12 cellular contexts compared by ENCODE assay signal in the genomic region with DNA sequence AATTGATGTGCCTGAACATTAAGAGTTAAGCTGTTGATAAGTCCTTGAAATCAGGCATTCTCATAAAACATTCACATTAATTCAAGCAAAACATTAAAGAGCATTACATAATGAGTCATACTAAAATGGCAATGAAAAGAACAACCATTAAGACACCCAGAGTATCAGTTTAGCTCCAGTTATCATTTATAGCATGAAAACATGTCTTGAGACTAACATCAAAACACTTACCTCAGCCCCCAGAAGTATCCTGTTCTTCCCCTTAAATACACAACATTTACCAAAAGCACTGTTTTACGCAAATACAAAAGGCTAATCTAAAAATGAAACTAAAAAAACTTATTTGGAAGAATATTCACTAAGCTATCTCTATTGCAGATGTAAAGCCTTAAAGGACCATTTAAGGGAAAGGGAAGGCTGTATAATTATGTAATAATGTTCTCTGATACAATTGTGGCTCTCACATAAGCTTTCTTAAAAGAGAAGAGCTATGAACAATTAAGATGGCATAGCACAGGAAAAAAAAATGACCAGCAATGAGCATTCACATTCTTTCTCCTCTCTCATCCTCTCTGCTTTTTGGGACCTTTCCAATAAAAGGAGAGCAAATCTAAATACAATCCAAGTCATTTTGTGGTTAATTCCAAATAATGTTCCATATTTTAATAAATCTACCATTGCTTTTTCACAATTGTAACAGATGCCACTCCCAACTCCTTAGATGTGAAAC. TPM values are rescaled to one million over a fixed set of nuclear protein-coding genes. Genes with fewer than 3 reads are reported as not detected.
DNase-seq lines count a peak whose midpoint lies in the region; ATAC-seq and TF ChIP-seq lines count a peak whose summit lies in the region.
"Had no signal": no experiment of that assay in that cellular context is flagged by ENCODE, and none has a peak within 500 bp of the region (broad histone marks: within the 10 kb centered on the region; RNA-seq: fewer than 3 reads in every experiment).

No MANE protein-coding gene starts in this region.

- no peaks in the 10 kb centered on the region for H3K36me3 Mint-ChIP-seq in nephron (ENCODE audit: low read depth)

- no peaks in the 10 kb centered on the region for H3K36me3 ChIP-seq in mesendoderm (ENCODE audit: control insufficient read depth, insufficient read depth, low read length)
- H3K36me3 ChIP-seq: lower lobe of right lung, tibial artery had no signal

- no peaks in the 10 kb centered on the region for H3K27me3 ChIP-seq in mesendoderm (ENCODE audit: insufficient read depth, low read length, poor library complexity)
- H3K27me3 ChIP-seq: tibial artery had no signal

- H3K4me1 ChIP-seq in mesendoderm (ENCODE audit: control insufficient read depth, low read depth, low read length): no peaks in the 10 kb centered on the region
- H3K4me1 ChIP-seq: lower lobe of right lung had no signal

- WGBS in mesendoderm (ENCODE audit: extremely low coverage, insufficient coverage, low lambda C conversion rate): no CpG with 5 or more reads among the region's 1 CpG

- H2BK15ac ChIP-seq in mesendoderm (replicated peaks; ENCODE audit: low read depth): no peak overlapping the region

- in situ Hi-C loops in GM13977 (cut with MboI; ENCODE audit: low pct_unique_long_range_greater_than_20kb, low sequenced_read_pairs, unreplicated experiment): no loop called here

- H3K18ac ChIP-seq in mesendoderm (ENCODE audit: low read length): no peak overlapping the region

- H3K9ac ChIP-seq in mesendoderm (ENCODE audit: low read length): no peak overlapping the region

- H2AK5ac ChIP-seq in mesendoderm (ENCODE audit: low read length): no peak overlapping the region

- no peak overlapping the region for H3K56ac ChIP-seq in mesendoderm (ENCODE audit: low read length)

- no peak for TF ChIP-seq CTCF in GM13977 (IDR thresholded peaks at IDR 0.05; ENCODE audit: extremely low read depth, insufficient read depth, missing control alignments)
- no peak for TF ChIP-seq CTCF in nephron (IDR thresholded peaks at IDR 0.05; ENCODE audit: unreplicated experiment in 3 of 3)

- H3K4me1 Mint-ChIP-seq in nephron: peaks cover 10% of the 10 kb centered on the region

- H2BK120ac ChIP-seq in mesendoderm (ENCODE audit: low read depth, low read length): no peak overlapping the region

- H3K27ac Mint-ChIP-seq in nephron: peak overlapping the region in 2 of 3 experiments; percentile 2 to 64
- H3K27ac Mint-ChIP-seq: activated T-helper 2 cell treated with anti-CD3 and anti-CD28 coated beads, Interferon-gamma antibody, Interleukin-2, Interleukin-4, amounts not matched to agents 10 μg/mL and 5 μg/mL and 100 μg/mL, durations not matched to agents 14 hours and 24 hours and 36 hours had no signal

- DNase-seq in GM13977 (ENCODE audit: low spot score) (peak; percentile 42), ecto neural progenitor cell (ENCODE audit: low spot score) (no peak), mesendoderm (no peak)
- DNase-seq: lower lobe of right lung, NCI-H1417, tibial artery had no signal

- no peak overlapping the region for H4K5ac ChIP-seq in mesendoderm (ENCODE audit: low read length)

- no peak overlapping the region for H3K4me3 Mint-ChIP-seq in nephron

- H3K79me2 ChIP-seq in mesendoderm (ENCODE audit: control insufficient read depth, insufficient read depth, low read length): no peaks in the 10 kb centered on the region

- no peak overlapping the region for H3K23ac ChIP-seq in mesendoderm (ENCODE audit: low read length)

- no peak overlapping the region for H4K8ac ChIP-seq in mesendoderm (ENCODE audit: low read depth, low read length)

- no peaks in the 10 kb centered on the region for H3K79me1 ChIP-seq in mesendoderm (ENCODE audit: low read length)

- H3K27ac ChIP-seq in mesendoderm (ENCODE audit: low read depth, low read length): no peak overlapping the region
- H3K27ac ChIP-seq: lower lobe of right lung, SK-N-MC, tibial artery had no signal

- no peak overlapping the region for H3K4me3 ChIP-seq in mesendoderm (ENCODE audit: low read length)
- H3K4me3 ChIP-seq: lower lobe of right lung, SK-N-MC, tibial artery had no signal

- H3K9me3 Mint-ChIP-seq in nephron: no peaks in the 10 kb centered on the region
- H3K9me3 Mint-ChIP-seq: activated T-helper 2 cell treated with anti-CD3 and anti-CD28 coated beads, Interferon-gamma antibody, Interleukin-2, Interleukin-4, amounts not matched to agents 10 μg/mL and 5 μg/mL and 100 μg/mL, durations not matched to agents 14 hours and 24 hours and 36 hours had no signal

- H3K4me2 ChIP-seq in mesendoderm (ENCODE audit: low read length): no peak overlapping the region

- no peaks in the 10 kb centered on the region for H3K27me3 Mint-ChIP-seq in nephron (ENCODE audit: low read depth)

- ATAC-seq in HG02588 (IDR thresholded peaks at IDR 0.05; ENCODE audit: unreplicated experiment) (peak; percentile 61), SK-N-SH treated with all-trans-retinoic acid at 6 μM for 48 hours (peak; percentile 71), HG03457 (IDR thresholded peaks at IDR 0.05; ENCODE audit: unreplicated experiment) (no peak)
- ATAC-seq: lower lobe of right lung had no signal

- no peak overlapping the region for H2BK5ac ChIP-seq in mesendoderm (ENCODE audit: low read length)

- H3K4ac ChIP-seq in mesendoderm (ENCODE audit: low read depth, low read length): no peak overlapping the region

TF ChIP-seq in SK-N-SH treated with all-trans-retinoic acid at 6 μM for 48 hours, 23 proteins besides CTCF, POLR2A, EP300 and RAD21:
- 0 out of 2 replicates have a peak, but pooled peaks have one; percentile 47 for TF ChIP-seq TOX (CRISPR knock-in tag; IDR thresholded peaks at IDR 0.05; ENCODE audit: borderline replicate concordance)
- no peak for TF ChIP-seq ZC3H10 (CRISPR knock-in tag; IDR thresholded peaks at IDR 0.05)
TF ChIP-seq in SK-N-SH treated with all-trans-retinoic acid at 6 μM for 48 hours: peak in this region for 1.

RNA-seq across cellular contexts. Expression of gene SMYD3, which starts 23.7 kb away (rescaled TPM):
- 19.7 TPM for polyA plus RNA-seq in mesendoderm (2013, experiment 1 of 2)
- polyA plus RNA-seq in mesendoderm (2013, experiment 2 of 2): 20.9 TPM
